Comparison of ENCODE assay signal across 31 cellular contexts in genomic region chr4:23685481-23685880, GRCh38.
"Had no signal": no experiment of that assay in that cellular context is flagged by ENCODE, and none has a peak within 500 bp of the region (broad histone marks: within the 10 kb centered on the region; RNA-seq: fewer than 3 reads in every experiment).

No MANE protein-coding gene starts in this region.

- H3K27ac ChIP-seq: heart right ventricle, hepatocyte, left lung, lower lobe of right lung, neural progenitor cell, neutrophil, prostate gland, right atrium auricular region, right lobe of liver, skin epidermis, stomach, suprapubic skin, thoracic aorta, tibial artery, upper lobe of right lung, uterus had no signal

- H3K27me3 ChIP-seq: heart right ventricle, left lung, neural progenitor cell, neutrophil, right atrium auricular region, right lobe of liver, stomach, suprapubic skin, tibial artery, upper lobe of right lung, uterus had no signal

- H3K9me3 ChIP-seq: lower lobe of right lung, neutrophil, prostate gland, right atrium auricular region, right lobe of liver, suprapubic skin, thoracic aorta, tibial artery, upper lobe of right lung, uterus had no signal

- H3K36me3 ChIP-seq: heart right ventricle, left lung, lower lobe of right lung, neural progenitor cell, neutrophil, prostate gland, right atrium auricular region, right lobe of liver, stomach, suprapubic skin, thoracic aorta, tibial artery, upper lobe of right lung, uterus had no signal

- ATAC-seq: heart right ventricle; left cardiac atrium; left lung; lower lobe of right lung; natural killer cell; right lobe of liver; stimulated activated naive B cell treated with anti-CD40 and anti-IgM and Interleukin-4, amounts not matched to agents 10 μg/mL and 1 μg/mL and 100 μg/mL, for 72 hours; stimulated activated naive CD8-positive, alpha-beta T cell treated with anti-CD3 and anti-CD28 coated beads, Interleukin-15, Interleukin-2, amounts not matched to agents 100 U/mL and 50 U/mL, for 24 hours; upper lobe of right lung had no signal

- DNase-seq: heart right ventricle; islet precursor cell; left cardiac atrium; left lung; lower lobe of right lung; mammary epithelial cell; mesenchymal stem cell; naive B cell; natural killer cell; nephron progenitor cell; occipital lobe; posterior cingulate gyrus; right lobe of liver; stimulated activated CD4-positive, alpha-beta T cell treated with anti-CD3 and anti-CD28 coated beads, Interleukin-12 subunit alpha, Interleukin-12 subunit beta, amount 100 ng/mL, for 4 hours; stimulated activated CD4-positive, alpha-beta T cell treated with anti-CD3 and anti-CD28 coated beads, Interleukin-15, amount 100 ng/mL, for 24 hours; stimulated activated CD4-positive, alpha-beta T cell treated with anti-CD3 and anti-CD28 coated beads, Interleukin-2, amount 100 ng/mL, for 24 hours; stimulated activated CD4-positive, alpha-beta T cell treated with anti-CD3 and anti-CD28 coated beads, Interleukin-4, amount 100 ng/mL, for 1 hour; stimulated activated naive B cell treated with anti-CD40 and anti-IgM and Interleukin-4, amounts not matched to agents 10 μg/mL and 1 μg/mL and 100 μg/mL, for 72 hours; stimulated activated naive CD8-positive, alpha-beta T cell treated with anti-CD3 and anti-CD28 coated beads, Interleukin-15, Interleukin-2, amounts not matched to agents 100 U/mL and 50 U/mL, for 24 hours; stomach; tibial artery; upper lobe of right lung; uterus had no signal

- H3K4me3 ChIP-seq: heart right ventricle, hepatocyte, left lung, lower lobe of right lung, neural progenitor cell, prostate gland, right atrium auricular region, right lobe of liver, skin epidermis, stomach, suprapubic skin, thoracic aorta, tibial artery, upper lobe of right lung, uterus had no signal

- H3K4me1 ChIP-seq: heart right ventricle, left lung, lower lobe of right lung, neural progenitor cell, prostate gland, right atrium auricular region, right lobe of liver, stomach, suprapubic skin, tibial artery, upper lobe of right lung, uterus had no signal
